In the genomic region with DNA sequence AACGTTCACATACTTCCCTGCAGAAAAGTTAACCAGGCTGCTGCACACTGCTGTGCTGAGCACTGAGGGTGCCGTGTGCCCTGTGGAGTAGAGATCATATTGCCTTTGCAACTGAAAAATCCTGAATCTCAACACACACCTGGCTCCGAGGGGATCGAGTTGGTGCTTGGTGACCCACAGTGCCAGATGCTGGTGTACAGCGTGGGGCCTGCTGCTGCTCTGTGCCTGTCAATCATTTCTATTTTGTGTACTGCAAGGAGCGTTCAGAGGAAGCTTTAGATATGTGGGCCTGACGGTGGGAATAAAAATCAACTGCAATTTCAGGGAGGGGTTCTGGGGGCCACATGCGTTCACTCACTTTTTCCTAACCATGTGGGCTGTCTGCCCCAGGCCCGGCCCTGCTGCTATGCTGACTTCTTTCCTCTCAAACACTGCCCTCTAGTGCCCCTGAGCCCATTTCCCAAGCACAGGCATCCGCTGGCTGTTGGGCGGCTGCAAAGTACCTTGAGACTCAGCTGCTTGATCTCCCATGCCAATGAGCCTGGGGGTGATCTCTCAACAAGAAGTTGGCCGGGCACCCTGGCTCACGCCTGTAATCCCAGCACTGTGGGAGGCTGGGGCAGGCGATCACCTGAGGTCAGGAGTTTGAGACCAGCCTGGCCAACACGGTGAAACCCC, we compare ENCODE assay signal across 9 cellular contexts. TPM values are rescaled to one million over a fixed set of nuclear protein-coding genes. Genes with fewer than 3 reads are reported as not detected.
DNase-seq lines count a peak whose midpoint lies in the region; ATAC-seq and TF ChIP-seq lines count a peak whose summit lies in the region.
"Had no signal": no experiment of that assay in that cellular context is flagged by ENCODE, and none has a peak within 500 bp of the region (broad histone marks: within the 10 kb centered on the region; RNA-seq: fewer than 3 reads in every experiment).

No MANE protein-coding gene starts in this region.

- TF ChIP-seq POLR2A in heart left ventricle (IDR thresholded peaks at IDR 0.05) (no peak), GM18505 (IDR thresholded peaks at IDR 0.05; ENCODE audit: borderline replicate concordance, extremely low read depth, insufficient read depth, insufficient read length) (no peak)

- DNase-seq in heart left ventricle = peak in 2 of 5 donors; percentile 33 to 57
- DNase-seq in Right ventricle myocardium inferior (ENCODE audit: missing footprints) = no peak
- no peak for DNase-seq in epithelial cell of proximal tubule (ENCODE audit: low read depth)
- DNase-seq in nucleus accumbens (lab: John Stamatoyannopoulos, UW) = peak in 49 of 56 donors; percentile 20 to 87 (median 58)
- DNase-seq in T1000 (lab: John Stamatoyannopoulos, UW) = no peak
- DNase-seq: activated T-cell treated with anti-CD3 and anti-CD28 coated beads, Interleukin-2, amount 50 U/mL, for 72 hours had no signal

- H3K27ac ChIP-seq in heart left ventricle = no peak overlapping the region

- H3K4me3 ChIP-seq in heart left ventricle (no peak overlapping the region), epithelial cell of proximal tubule (ENCODE audit: low read depth, low read length) (no peak overlapping the region)

- H3K36me3 ChIP-seq in heart left ventricle = peaks cover 0 to 33% (median 12%) of the 10 kb centered on the region in 9 donors

- 53 to 67% (median 63%) methylated on average over 11 to 15 of the region's 15 CpGs for WGBS in heart left ventricle, 4 donors

- H3K27me3 ChIP-seq in heart left ventricle = no peaks in the 10 kb centered on the region

- peaks cover 0 to 37% (median 12%) of the 10 kb centered on the region in 12 donors for H3K4me1 ChIP-seq in heart left ventricle

- ATAC-seq in heart left ventricle (peak in 3 of 4 donors; percentile 41 to 57 (median 55)), Right ventricle myocardium inferior (no peak), SK-N-SH treated with all-trans-retinoic acid at 6 μM for 48 hours (peak; percentile 88), GM21515 (IDR thresholded peaks at IDR 0.05; ENCODE audit: unreplicated experiment) (no peak), GM18505 (IDR thresholded peaks at IDR 0.05; ENCODE audit: unreplicated experiment) (no peak)

- no peaks in the 10 kb centered on the region for H3K9me3 ChIP-seq in heart left ventricle

- intact Hi-C loops in heart left ventricle (cut with DNase I) = loop anchor here in 1 of 10 donors (5.0 kb wide), 1 partner anchor 38 kb away; no protein-coding TSS in a partner anchor
- intact Hi-C loops in Right ventricle myocardium inferior (cut with DNase I) = no loop called here

- TF ChIP-seq CTCF in heart left ventricle (IDR thresholded peaks at IDR 0.05) (peak in 9 of 12 donors; percentile 7 to 51 (median 27)), epithelial cell of proximal tubule (conservative IDR thresholded peaks at IDR 0.05; ENCODE audit: low read depth, low read length) (peak; percentile 70)

TF ChIP-seq in SK-N-SH treated with all-trans-retinoic acid at 6 μM for 48 hours, 23 proteins besides CTCF, POLR2A, EP300 and RAD21:
- TF ChIP-seq ZC3H10 (CRISPR knock-in tag; IDR thresholded peaks at IDR 0.05) = no peak
- no peak for TF ChIP-seq ZNF565 (CRISPR knock-in tag; conservative IDR thresholded peaks at IDR 0.05; ENCODE audit: low read depth)
- TF ChIP-seq CREB5 (CRISPR knock-in tag; IDR thresholded peaks at IDR 0.05; ENCODE audit: low read depth) = no peak
- TF ChIP-seq, protein P1, sequence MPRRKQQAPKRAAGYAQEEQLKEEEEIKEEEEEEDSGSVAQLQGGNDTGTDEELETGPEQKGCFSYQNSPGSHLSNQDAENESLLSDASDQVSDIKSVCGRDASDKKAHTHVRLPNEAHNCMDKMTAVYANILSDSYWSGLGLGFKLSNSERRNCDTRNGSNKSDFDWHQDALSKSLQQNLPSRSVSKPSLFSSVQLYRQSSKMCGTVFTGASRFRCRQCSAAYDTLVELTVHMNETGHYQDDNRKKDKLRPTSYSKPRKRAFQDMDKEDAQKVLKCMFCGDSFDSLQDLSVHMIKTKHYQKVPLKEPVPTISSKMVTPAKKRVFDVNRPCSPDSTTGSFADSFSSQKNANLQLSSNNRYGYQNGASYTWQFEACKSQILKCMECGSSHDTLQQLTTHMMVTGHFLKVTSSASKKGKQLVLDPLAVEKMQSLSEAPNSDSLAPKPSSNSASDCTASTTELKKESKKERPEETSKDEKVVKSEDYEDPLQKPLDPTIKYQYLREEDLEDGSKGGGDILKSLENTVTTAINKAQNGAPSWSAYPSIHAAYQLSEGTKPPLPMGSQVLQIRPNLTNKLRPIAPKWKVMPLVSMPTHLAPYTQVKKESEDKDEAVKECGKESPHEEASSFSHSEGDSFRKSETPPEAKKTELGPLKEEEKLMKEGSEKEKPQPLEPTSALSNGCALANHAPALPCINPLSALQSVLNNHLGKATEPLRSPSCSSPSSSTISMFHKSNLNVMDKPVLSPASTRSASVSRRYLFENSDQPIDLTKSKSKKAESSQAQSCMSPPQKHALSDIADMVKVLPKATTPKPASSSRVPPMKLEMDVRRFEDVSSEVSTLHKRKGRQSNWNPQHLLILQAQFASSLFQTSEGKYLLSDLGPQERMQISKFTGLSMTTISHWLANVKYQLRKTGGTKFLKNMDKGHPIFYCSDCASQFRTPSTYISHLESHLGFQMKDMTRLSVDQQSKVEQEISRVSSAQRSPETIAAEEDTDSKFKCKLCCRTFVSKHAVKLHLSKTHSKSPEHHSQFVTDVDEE (CRISPR knock-in tag; IDR thresholded peaks at IDR 0.05) = no peak
- no peak for TF ChIP-seq ARNTL (CRISPR knock-in tag; IDR thresholded peaks at IDR 0.05; ENCODE audit: borderline replicate concordance, low read depth)
- TF ChIP-seq OSR1 (CRISPR knock-in tag; IDR thresholded peaks at IDR 0.05) = no peak
- no peak for TF ChIP-seq ZNF70 (CRISPR knock-in tag; IDR thresholded peaks at IDR 0.05)
- TF ChIP-seq PATZ1 (CRISPR knock-in tag; IDR thresholded peaks at IDR 0.05; ENCODE audit: borderline replicate concordance) = no peak
- TF ChIP-seq BACH2 (CRISPR knock-in tag; IDR thresholded peaks at IDR 0.05; ENCODE audit: borderline replicate concordance) = no peak
- no peak for TF ChIP-seq RARB (CRISPR knock-in tag; IDR thresholded peaks at IDR 0.05)
- no peak for TF ChIP-seq ISL1 (CRISPR knock-in tag; IDR thresholded peaks at IDR 0.05)
- no peak for TF ChIP-seq ZFP3 (CRISPR knock-in tag; IDR thresholded peaks at IDR 0.05)
- no peak for TF ChIP-seq ESRRG (CRISPR knock-in tag; IDR thresholded peaks at IDR 0.05)
- no peak for TF ChIP-seq CSDC2 (CRISPR knock-in tag; IDR thresholded peaks at IDR 0.05)
- TF ChIP-seq GLIS3 (CRISPR knock-in tag; IDR thresholded peaks at IDR 0.05) = no peak
- TF ChIP-seq ZFP30 (CRISPR knock-in tag; IDR thresholded peaks at IDR 0.05) = no peak
- no peak for TF ChIP-seq TCF4 (CRISPR knock-in tag; IDR thresholded peaks at IDR 0.05; ENCODE audit: borderline replicate concordance)
- TF ChIP-seq SNAI2 (CRISPR knock-in tag; IDR thresholded peaks at IDR 0.05) = no peak
- no peak for TF ChIP-seq PPARA (CRISPR knock-in tag; IDR thresholded peaks at IDR 0.05; ENCODE audit: borderline replicate concordance)
TF ChIP-seq in SK-N-SH treated with all-trans-retinoic acid at 6 μM for 48 hours: peak in this region for 0.

RNA-seq across cellular contexts. Expression of gene LENG8, which starts 9.7 kb away (rescaled TPM):
- total RNA-seq in heart left ventricle (10 to 100 TPM; 23.6 to 82.9 (median 58.8) TPM), Right ventricle myocardium inferior (59.0 TPM), epithelial cell of proximal tubule (32.5 and 39.1 TPM in 2 replicates)
- 10 to 100 TPM; 35.2 to 93.9 TPM for polyA plus RNA-seq in heart left ventricle

RNA-seq across cellular contexts. Expression of gene TTYH1, which starts 24.0 kb away (rescaled TPM):
- total RNA-seq in heart left ventricle = 1 to 10 TPM in 5 of 9 donors, under 1 TPM in 4; 0.46 to 6.9 (median 1.1) TPM
- polyA plus RNA-seq in heart left ventricle = 1 to 10 TPM in 1 of 2 donors, under 1 TPM in 1; 0.85 to 1.8 TPM
- 2.8 TPM for total RNA-seq in Right ventricle myocardium inferior
- total RNA-seq in epithelial cell of proximal tubule = 3.6 TPM in 1 of 2 replicates, not detected in the other

RNA-seq across cellular contexts. Expression of gene LENG9, which starts 24.3 kb away (rescaled TPM):
- 1 to 10 TPM; 1.5 to 4.1 (median 2.4) TPM for total RNA-seq in heart left ventricle
- 1 to 10 TPM; 1.4 to 2.1 TPM for polyA plus RNA-seq in heart left ventricle
- 1.8 TPM for total RNA-seq in Right ventricle myocardium inferior
- 2.7 and 4.1 TPM in 2 replicates for total RNA-seq in epithelial cell of proximal tubule

RNA-seq across cellular contexts. Expression of gene CDC42EP5, which starts 33.8 kb away (rescaled TPM):
- 10 to 100 TPM in 5 of 9 donors, 1 to 10 TPM in 4; 5.6 to 16.3 (median 11.4) TPM for total RNA-seq in heart left ventricle
- 1 to 10 TPM; 7.1 to 8.7 TPM for polyA plus RNA-seq in heart left ventricle
- total RNA-seq in Right ventricle myocardium inferior = 8.9 TPM
- total RNA-seq in epithelial cell of proximal tubule = 5.1 and 33.7 TPM in 2 replicates

Comparison
In these comparisons a context has a peak if more than half of its experiments do, and no peak if none do; other contexts are left out.
1. ATAC-seq: peak in heart left ventricle (3 of 4) and SK-N-SH treated with all-trans-retinoic acid at 6 μM for 48 hours (single experiment); none in Right ventricle myocardium inferior (single experiment), GM21515 (single experiment) and GM18505 (single experiment).
2. DNase-seq: peak in nucleus accumbens (49 of 56); none in Right ventricle myocardium inferior (single experiment), epithelial cell of proximal tubule (single experiment) and T1000 (single experiment).